Comparison of ENCODE assay signal across 10 cellular contexts in genomic region chr9:124855944-124856773, GRCh38. TPM values are rescaled to one million over a fixed set of nuclear protein-coding genes. Genes with fewer than 3 reads are reported as not detected.
A peak's percentile ranks its signal among the peaks of the same experiment; 100 is the strongest.
DNase-seq lines count a peak whose midpoint lies in the region; ATAC-seq, FAIRE-seq and TF ChIP-seq lines count a peak whose summit lies in the region.
"Had no signal": no experiment of that assay in that cellular context is flagged by ENCODE, and none has a peak within 500 bp of the region (broad histone marks: within the 10 kb centered on the region; RNA-seq: fewer than 3 reads in every experiment).

No MANE protein-coding gene starts in this region.

- no peak overlapping the region for H3K4me2 ChIP-seq in SK-N-SH
- H3K4me2 ChIP-seq: KMS-11 had no signal

- CTCF ChIA-PET in SK-N-SH (lab: Yijun Ruan, JAX): interaction anchor here (0.8 to 33.6 kb wide), 15 partner anchors 13 to 518 kb away, joined by 3 to 1436 read pairs (median 3); partner anchors contain the start of genes NR6A1 and OLFML2A

- peaks cover 35 to 44% of the 10 kb centered on the region in 2 experiments for H3K36me3 ChIP-seq in SK-N-SH (replicated peaks in 1 of 2; ENCODE audit: control insufficient read depth in 1 of 2, insufficient read depth in 2 of 2, low read length in 1 of 2)

- DNase-seq in D721Med (ENCODE audit: insufficient read length, low spot score) (no peak), H4 (ENCODE audit: low spot score) (peak; percentile 54), SK-N-SH (peak; percentile 73), iPS-NIHi7 (ENCODE audit: extremely low spot score) (peak; percentile 82), NCI-H2196 (lab: John Stamatoyannopoulos, UW; ENCODE audit: unreplicated experiment) (no peak), NCI-H2029 (lab: John Stamatoyannopoulos, UW) (no peak)
- DNase-seq in activated effector memory CD4-positive, alpha-beta T cell treated with Interleukin-2 at 50 U/mL for 16 hours: no peak

- no peak overlapping the region for H3K4me3 ChIP-seq in SK-N-SH (ENCODE audit: low read depth in 2 of 2, low read length in 1 of 2)

- TF ChIP-seq CTCF in D721Med (IDR thresholded peaks at IDR 0.05; ENCODE audit: insufficient read depth, missing control alignments) (peak; percentile 34), SK-N-SH (IDR thresholded peaks at IDR 0.05) (peak; percentile 53)

- H3K9me3 ChIP-seq in SK-N-SH: no peaks in the 10 kb centered on the region

- H3K79me2 ChIP-seq in SK-N-SH (ENCODE audit: insufficient read depth): peaks cover 28% of the 10 kb centered on the region

- no peak overlapping the region for H3K9ac ChIP-seq in SK-N-SH
- H3K9ac ChIP-seq: KMS-11 had no signal

- H3K4me1 ChIP-seq in SK-N-SH (ENCODE audit: control insufficient read depth in 1 of 2, insufficient read depth in 2 of 2, low read depth in 1 of 2, low read length in 1 of 2): peaks cover 13 to 31% of the 10 kb centered on the region in 2 experiments; a peak in 1 of 4 replicates

- no peak for TF ChIP-seq EP300 in SK-N-SH (IDR thresholded peaks at IDR 0.05; ENCODE audit: borderline replicate concordance in 1 of 2, low read depth in 1 of 2, low read length in 1 of 2)

- H3K27me3 ChIP-seq in SK-N-SH (ENCODE audit: insufficient read depth): no peaks in the 10 kb centered on the region

- no peaks in the 10 kb centered on the region for H3K9me2 ChIP-seq in SK-N-SH

- peaks cover 52% of the 10 kb centered on the region for H4K20me1 ChIP-seq in SK-N-SH (ENCODE audit: insufficient read depth)

- H2AFZ ChIP-seq in SK-N-SH (ENCODE audit: low read depth): no peak overlapping the region

- H3F3A ChIP-seq in SK-N-SH (replicated peaks; ENCODE audit: insufficient read depth): peaks cover 43% of the 10 kb centered on the region

- POLR2A ChIA-PET in SK-N-SH (lab: Yijun Ruan, JAX): interaction anchor here (1.0 to 5.0 kb wide), 7 partner anchors 11 to 385 kb away, joined by 3 to 42 read pairs (median 4); partner anchors contain the start of genes HSPA5, NR6A1, OLFML2A and SCAI

- no peak for ATAC-seq in GM21515 (IDR thresholded peaks at IDR 0.05; ENCODE audit: unreplicated experiment)

- WGBS in SK-N-SH (ENCODE audit: low lambda C conversion rate): 70% methylated on average over 7 of the region's 16 CpGs

- TF ChIP-seq RAD21 in SK-N-SH (IDR thresholded peaks at IDR 0.05; ENCODE audit: low read length): peak; percentile 42

- no peak for FAIRE-seq in D721Med (lab: Jason Lieb, UNC)
- FAIRE-seq: endometrium had no signal

- no peak overlapping the region; a peak in 1 of 4 replicates for H3K27ac ChIP-seq in SK-N-SH (ENCODE audit: low read depth in 2 of 2, low read length in 1 of 2)
- H3K27ac ChIP-seq: KMS-11 had no signal

TF ChIP-seq in SK-N-SH, 30 proteins besides CTCF, POLR2A, EP300 and RAD21:
- TF ChIP-seq SIN3A (IDR thresholded peaks at IDR 0.05; ENCODE audit: borderline replicate concordance, low read depth, low read length): peak; percentile 38; the same call in 1 of the 2 replicates
- TF ChIP-seq FOSL2 (IDR thresholded peaks at IDR 0.05; ENCODE audit: borderline replicate concordance, low read depth): no peak
- 0 out of 2 replicates have a peak, but pooled peaks have one; percentile 47 for TF ChIP-seq POLR2AphosphoS5 (IDR thresholded peaks at IDR 0.05; ENCODE audit: low read depth, low read length)
- peak; percentile 26; the same call in 1 of the 2 replicates for TF ChIP-seq SMC3 (IDR thresholded peaks at IDR 0.05; ENCODE audit: low read depth, low read length)
- no peak for TF ChIP-seq NRF1 (IDR thresholded peaks at IDR 0.05; ENCODE audit: low read depth, low read length)
- 0 out of 2 replicates have a peak, but pooled peaks have one; percentile 14 for TF ChIP-seq JUND (IDR thresholded peaks at IDR 0.05)
TF ChIP-seq in SK-N-SH: peak in this region for 4.

RNA-seq across cellular contexts. Expression of gene WDR38, which starts 2.9 kb away (rescaled TPM):
- total RNA-seq in H4 (2014; rRNA removed; shearing (Covaris generic)): not detected in 2 replicates
- polyA plus RNA-seq in SK-N-SH (2012; rRNA removed): not detected in 2 replicates
- polyA plus RNA-seq in SK-N-SH (2012; cell fraction: cytosol; rRNA removed): not detected in 2 replicates
- not detected in 2 replicates for polyA plus RNA-seq in SK-N-SH (2012; cell fraction: nucleus; rRNA removed)

RNA-seq across cellular contexts. Expression of gene RPL35, which starts 5.6 kb away (rescaled TPM):
- 2,412 and 2,808 TPM in 2 replicates for total RNA-seq in H4 (2014; rRNA removed; shearing (Covaris generic))
- polyA plus RNA-seq in SK-N-SH (2012; rRNA removed): 5,012 and 5,348 TPM in 2 replicates
- polyA plus RNA-seq in SK-N-SH (2012; cell fraction: cytosol; rRNA removed): 4,799 and 5,551 TPM in 2 replicates
- polyA plus RNA-seq in SK-N-SH (2012; cell fraction: nucleus; rRNA removed): 922 and 958 TPM in 2 replicates

RNA-seq across cellular contexts. Expression of gene ARPC5L, which starts 5.8 kb away (rescaled TPM):
- 22.1 and 35.7 TPM in 2 replicates for total RNA-seq in H4 (2014; rRNA removed; shearing (Covaris generic))
- 69.6 and 73.1 TPM in 2 replicates for polyA plus RNA-seq in SK-N-SH (2012; rRNA removed)
- 80.8 and 100 TPM in 2 replicates for polyA plus RNA-seq in SK-N-SH (2012; cell fraction: cytosol; rRNA removed)
- 72.6 and 77.5 TPM in 2 replicates for polyA plus RNA-seq in SK-N-SH (2012; cell fraction: nucleus; rRNA removed)

Comparison
In these comparisons a context has a peak if more than half of its experiments do, and no peak if none do; other contexts are left out.
1. DNase-seq: peak in H4 (single experiment), SK-N-SH (single experiment) and iPS-NIHi7 (single experiment); none in D721Med (single experiment), activated effector memory CD4-positive, alpha-beta T cell treated with Interleukin-2 at 50 U/mL for 16 hours (single experiment), NCI-H2196 (single experiment) and NCI-H2029 (single experiment).